ENCODE assay signal across 14 cellular contexts in genomic region chr4:156790866-156791265, GRCh38.
DNase-seq lines count a peak whose midpoint lies in the region; ATAC-seq and TF ChIP-seq lines count a peak whose summit lies in the region.
"Had no signal": no experiment of that assay in that cellular context is flagged by ENCODE, and none has a peak within 500 bp of the region (broad histone marks: within the 10 kb centered on the region; RNA-seq: fewer than 3 reads in every experiment).

No MANE protein-coding gene starts in this region.

- H3K36me3 ChIP-seq in tibial artery = no peaks in the 10 kb centered on the region

- H3K9me3 ChIP-seq in tibial artery = no peaks in the 10 kb centered on the region
- H3K9me3 ChIP-seq: testis had no signal

- intact Hi-C loops in tibial artery (cut with DNase I; ENCODE audit: low total_unique reads) = no loop called here

- peaks cover 0 to 24% (median 4%) of the 10 kb centered on the region in 4 donors for H3K4me1 ChIP-seq in tibial artery
- H3K4me1 ChIP-seq: testis had no signal

- no peak for TF ChIP-seq CTCF in tibial artery (IDR thresholded peaks at IDR 0.05)

- no peak overlapping the region for H3K4me3 ChIP-seq in tibial artery
- H3K4me3 ChIP-seq: testis had no signal

- H3K27ac ChIP-seq in tibial artery = no peak overlapping the region
- H3K27ac ChIP-seq: 22Rv1, testis had no signal

- no peaks in the 10 kb centered on the region for H3K27me3 ChIP-seq in tibial artery
- H3K27me3 ChIP-seq: testis had no signal

- ATAC-seq in GM21381 (IDR thresholded peaks at IDR 0.05; ENCODE audit: unreplicated experiment) = no peak

- DNase-seq in DMS 273 (lab: John Stamatoyannopoulos, UW; ENCODE audit: unreplicated experiment) (peak; percentile 25), DMS 273 treated with DMSO at 0.1 percent for 48 hours (lab: John Stamatoyannopoulos, UW) (no peak), NCI-H446 treated with DMSO at 0.1 percent for 48 hours (lab: John Stamatoyannopoulos, UW) (peak; percentile 93), fibroblast of gingiva (ENCODE audit: low read depth) (peak; percentile 83), renal cortical epithelial cell (ENCODE audit: low read depth) (peak; percentile 86), tibial artery (no peak)
- no peak for DNase-seq in stimulated activated CD4-positive, alpha-beta T cell treated with anti-CD3 and anti-CD28 coated beads, Interleukin-2, amount 100 ng/mL, for 48 hours
- DNase-seq: activated CD4-positive, alpha-beta memory T cell treated with anti-CD3 and anti-CD28 coated beads, Interleukin-2, amount 10 ng/mL, durations not matched to agents 7 days and 5 days; activated naive CD8-positive, alpha-beta T cell treated with anti-CD3 and anti-CD28 coated beads for 36 hours; kidney glomerular epithelial cell; NCI-H526; testis had no signal

Comparison
In these comparisons a context has a peak if more than half of its experiments do, and no peak if none do; other contexts are left out.
1. DNase-seq: peak in DMS 273 (single experiment), NCI-H446 treated with DMSO at 0.1 percent for 48 hours (single experiment), fibroblast of gingiva (single experiment) and renal cortical epithelial cell (single experiment); none in DMS 273 treated with DMSO at 0.1 percent for 48 hours (single experiment), tibial artery (0 of 2) and stimulated activated CD4-positive, alpha-beta T cell treated with anti-CD3 and anti-CD28 coated beads, Interleukin-2, amount 100 ng/mL, for 48 hours (0 of 2).